Comparison of ENCODE assay signal across 8 cellular contexts in genomic region chr14:99792551-99793212, GRCh38. TPM values are rescaled to one million over a fixed set of nuclear protein-coding genes. Genes with fewer than 3 reads are reported as not detected.
DNase-seq lines count a peak whose midpoint lies in the region; TF ChIP-seq lines count a peak whose summit lies in the region.

No MANE protein-coding gene starts in this region.

- H3K27ac ChIP-seq in WERI-Rb-1 (peak overlapping the region; percentile 75), esophagus squamous epithelium (peak overlapping the region; percentile 53 to 95 (median 80))

- WGBS in esophagus squamous epithelium, 2 donors = 27 to 56% methylated on average over 5 to 19 of the region's 65 CpGs

- no peak for TF ChIP-seq CTCF in WERI-Rb-1 (IDR thresholded peaks at IDR 0.05; ENCODE audit: low read depth, low read length)
- TF ChIP-seq CTCF in esophagus squamous epithelium (IDR thresholded peaks at IDR 0.05) = no peak
- TF ChIP-seq CTCF in neural crest cell (conservative IDR thresholded peaks at IDR 0.05) = no peak

- no peaks in the 10 kb centered on the region for H3K27me3 Mint-ChIP-seq in neural crest cell (ENCODE audit: low read depth)

- H3K9me3 Mint-ChIP-seq in neural crest cell = no peaks in the 10 kb centered on the region

- H3K4me1 ChIP-seq in esophagus squamous epithelium = peaks cover 4 to 38% (median 22%) of the 10 kb centered on the region in 3 donors

- H3K36me3 Mint-ChIP-seq in neural crest cell (ENCODE audit: low read depth) = peaks cover 6% of the 10 kb centered on the region

- H3K9me3 ChIP-seq in WERI-Rb-1 (ENCODE audit: severe bottlenecking) = no peaks in the 10 kb centered on the region
- H3K9me3 ChIP-seq in esophagus squamous epithelium = no peaks in the 10 kb centered on the region

- H3K4me3 ChIP-seq in WERI-Rb-1 (ENCODE audit: low read depth, low read length) (peak overlapping the region; percentile 55), esophagus squamous epithelium (peak overlapping the region; percentile 20 to 76 (median 54))

- H3K36me3 ChIP-seq in WERI-Rb-1 (no peaks in the 10 kb centered on the region; the same call in 1 of the 2 replicates), esophagus squamous epithelium (no peaks in the 10 kb centered on the region)

- peaks cover 31% of the 10 kb centered on the region for H3K4me1 Mint-ChIP-seq in neural crest cell

- peak overlapping the region; percentile 30 for H3K27ac Mint-ChIP-seq in neural crest cell (ENCODE audit: unreplicated experiment)

- intact Hi-C loops in esophagus squamous epithelium (cut with DNase I) = loop anchor here (10.0 kb wide), 1 partner anchor 58 kb away; no protein-coding TSS in a partner anchor

- peak overlapping the region; percentile 67 for H3K4me3 Mint-ChIP-seq in neural crest cell

- no peak for TF ChIP-seq POLR2A in esophagus squamous epithelium (IDR thresholded peaks at IDR 0.05)

- H3K27me3 ChIP-seq in WERI-Rb-1 (ENCODE audit: insufficient read depth, low read depth, severe bottlenecking) (no peaks in the 10 kb centered on the region), esophagus squamous epithelium (peaks cover 0 to 7% (median 0%) of the 10 kb centered on the region in 4 donors)

- DNase-seq in EL (peak; percentile 27), WERI-Rb-1 (peak; percentile 33), esophagus squamous epithelium (lab: John Stamatoyannopoulos, UW) (no peak), neural crest cell (ENCODE audit: low read depth, low spot score) (peak; percentile 32), NCI-H345 (lab: John Stamatoyannopoulos, UW) (no peak), NCI-H774 (lab: John Stamatoyannopoulos, UW) (no peak), NCI-H446 (lab: John Stamatoyannopoulos, UW) (no peak), kidney tubule cell (ENCODE audit: low spot score) (no peak)

RNA-seq across cellular contexts. Expression of gene EML1, which starts 0.5 kb away (rescaled TPM):
- total RNA-seq in esophagus squamous epithelium = 10 to 100 TPM in 2 of 4 donors, 1 to 10 TPM in 2; 3.0 to 22.9 (median 9.4) TPM
- 36.7 and 40.1 TPM in 2 replicates for total RNA-seq in neural crest cell

Comparison
In these comparisons a context has a peak if more than half of its experiments do, and no peak if none do; other contexts are left out.
1. DNase-seq: peak in EL (single experiment), WERI-Rb-1 (single experiment) and neural crest cell (single experiment); none in esophagus squamous epithelium (single experiment), NCI-H345 (single experiment), NCI-H774 (single experiment), NCI-H446 (0 of 2) and kidney tubule cell (single experiment).